Comparison of ENCODE assay signal across 1 cellular context in the genomic region with DNA sequence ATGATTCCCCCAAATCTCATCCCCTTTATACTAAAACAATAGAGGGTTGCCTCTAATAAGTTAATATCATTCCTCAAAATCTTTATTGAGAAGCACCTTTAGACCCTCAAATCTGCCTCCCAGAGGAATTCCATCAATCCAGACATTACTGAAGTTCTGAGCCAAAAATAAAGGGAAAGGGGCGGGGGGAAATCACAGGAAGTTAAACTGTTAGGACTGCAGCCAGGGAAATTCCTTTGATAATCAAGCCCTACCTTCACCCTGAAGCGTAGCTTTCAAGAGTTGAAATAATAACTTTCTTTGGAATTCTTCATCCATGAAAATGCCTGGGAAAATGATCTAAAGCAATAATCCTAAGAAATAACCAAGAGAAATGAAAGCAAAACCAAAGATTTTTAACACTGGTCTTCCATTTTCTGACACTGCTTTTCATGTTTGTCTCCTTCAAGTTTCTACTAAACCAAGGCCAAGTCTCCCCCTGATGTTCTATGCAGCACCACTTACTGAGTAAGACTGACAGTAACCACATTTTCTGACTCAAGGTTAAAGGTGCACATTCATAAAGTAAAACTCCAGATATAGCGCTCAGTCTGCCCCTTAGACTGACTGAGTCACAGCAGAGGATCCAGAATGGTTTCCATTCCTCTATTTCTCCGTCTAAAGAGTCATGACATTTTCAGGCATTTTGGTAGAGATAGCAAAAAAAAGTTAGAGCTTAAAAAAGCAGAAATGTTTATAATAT.
A peak's percentile ranks its signal among the peaks of the same experiment; 100 is the strongest.
TF ChIP-seq lines count a peak whose summit lies in the region.

No MANE protein-coding gene starts in this region.

TF ChIP-seq in SK-N-SH, 30 proteins besides CTCF, POLR2A, EP300 and RAD21 (continued from another document):
- TF ChIP-seq ELF1 (IDR thresholded peaks at IDR 0.05) (no peak), SIN3A (IDR thresholded peaks at IDR 0.05; ENCODE audit: borderline replicate concordance, low read depth, low read length) (peak; percentile 32; the same call in 1 of the 2 replicates), TAF1 (IDR thresholded peaks at IDR 0.05; ENCODE audit: borderline replicate concordance, low read depth, low read length) (0 out of 2 replicates have a peak, but pooled peaks have one; percentile 18), SMC3 (IDR thresholded peaks at IDR 0.05; ENCODE audit: low read depth, low read length) (no peak)
- TF ChIP-seq, protein P1, sequence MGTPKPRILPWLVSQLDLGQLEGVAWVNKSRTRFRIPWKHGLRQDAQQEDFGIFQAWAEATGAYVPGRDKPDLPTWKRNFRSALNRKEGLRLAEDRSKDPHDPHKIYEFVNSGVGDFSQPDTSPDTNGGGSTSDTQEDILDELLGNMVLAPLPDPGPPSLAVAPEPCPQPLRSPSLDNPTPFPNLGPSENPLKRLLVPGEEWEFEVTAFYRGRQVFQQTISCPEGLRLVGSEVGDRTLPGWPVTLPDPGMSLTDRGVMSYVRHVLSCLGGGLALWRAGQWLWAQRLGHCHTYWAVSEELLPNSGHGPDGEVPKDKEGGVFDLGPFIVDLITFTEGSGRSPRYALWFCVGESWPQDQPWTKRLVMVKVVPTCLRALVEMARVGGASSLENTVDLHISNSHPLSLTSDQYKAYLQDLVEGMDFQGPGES (IDR thresholded peaks at IDR 0.05; ENCODE audit: low read depth, low read length) = no peak
- TF ChIP-seq, protein P2, sequence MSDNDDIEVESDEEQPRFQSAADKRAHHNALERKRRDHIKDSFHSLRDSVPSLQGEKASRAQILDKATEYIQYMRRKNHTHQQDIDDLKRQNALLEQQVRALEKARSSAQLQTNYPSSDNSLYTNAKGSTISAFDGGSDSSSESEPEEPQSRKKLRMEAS (IDR thresholded peaks at IDR 0.05; ENCODE audit: low read depth) = no peak
